Comparison of ENCODE assay signal across 8 cellular contexts in genomic region chrX:101051549-101052302, GRCh38. TPM values are rescaled to one million over a fixed set of nuclear protein-coding genes. Genes with fewer than 3 reads are reported as not detected.
DNase-seq lines count a peak whose midpoint lies in the region; ATAC-seq and TF ChIP-seq lines count a peak whose summit lies in the region.

Gene TRMT2B (minus strand): TSS chrX:101052111. CDS start chrX:101042289, 9,822 bp downstream.

- POLR2A ChIA-PET in PC-9 (lab: Charles Lee; ENCODE audit: unreplicated experiment), result no interaction called here

- intact Hi-C loops in PC-9 (cut with micrococcal nuclease; ENCODE audit: unreplicated experiment), result loop anchor here (2.0 kb wide), 1 partner anchor 47 kb away; the partner anchor contains the start of gene CENPI

- no peaks in the 10 kb centered on the region for H3K9me3 ChIP-seq in PC-9 (ENCODE audit: insufficient read depth, low read depth)

- H3K9me2 ChIP-seq in PC-9 (ENCODE audit: insufficient read depth), result no peaks in the 10 kb centered on the region

- ATAC-seq in GM21526 (IDR thresholded peaks at IDR 0.05; ENCODE audit: low FRiP score, unreplicated experiment), result peak; percentile 92
- ATAC-seq in esophagus mucosa, result peak; percentile 95

- peak; percentile 40 for DNase-seq in DMS153 (lab: John Stamatoyannopoulos, UW)
- peak; percentile 68 for DNase-seq in HuH-7 (ENCODE audit: low spot score)
- DNase-seq in PC-9, result peak; percentile 64 to 73
- DNase-seq in activated T-cell treated with anti-CD3 and anti-CD28 coated beads, Interleukin-2, amount 50 U/mL, for 1 hour, result peak; percentile 77
- DNase-seq in myocyte (ENCODE audit: low read depth), result peak; percentile 79
- DNase-seq in stimulated activated CD8-positive, alpha-beta memory T cell treated with anti-CD3 and anti-CD28 coated beads, Interleukin-7, amount 100 ng/mL, for 4 hours (ENCODE audit: low read depth in 2 of 2), result peak; percentile 71

- CTCF ChIA-PET in PC-9 (lab: Charles Lee), result no interaction called here

- peak within 1 kb of the TSS; percentile 50 for H3K27ac ChIP-seq in PC-9

- H3K36me3 ChIP-seq in PC-9 (ENCODE audit: low read depth), result no peaks in the 10 kb centered on the region

- H2AFZ ChIP-seq in PC-9, result peak within 1 kb of the TSS; percentile 88

- no TSS peak for BruUV-seq in PC-9 (replicated peaks; lab: Mats Ljungman, UMichigan)

- H3K4me2 ChIP-seq in PC-9, result peak within 1 kb of the TSS; percentile 88

- H3K4me1 ChIP-seq in PC-9 (replicated peaks; ENCODE audit: insufficient read depth), result peaks cover 6% of the 10 kb centered on the region

- H4K20me1 ChIP-seq in PC-9 (ENCODE audit: insufficient read depth), result no peaks in the 10 kb centered on the region

- H3K79me2 ChIP-seq in PC-9 (ENCODE audit: low read depth), result peaks cover 17% of the 10 kb centered on the region

- TF ChIP-seq CTCF in PC-9 (conservative IDR thresholded peaks at IDR 0.05), result no peak

- peak within 1 kb of the TSS; percentile 77 for H3K4me3 ChIP-seq in PC-9

- H3K27me3 ChIP-seq in PC-9 (ENCODE audit: insufficient read depth, low read depth), result no peaks in the 10 kb centered on the region

- peaks cover 7% of the 10 kb centered on the region; the same call in 1 of the 2 replicates for H3F3A ChIP-seq in PC-9 (ENCODE audit: insufficient read depth, low read depth)

RNA-seq across cellular contexts. Expression of gene TRMT2B, which starts in this region (rescaled TPM):
- total RNA-seq in PC-9 (2021) (31.6 and 38.1 TPM in 2 replicates), esophagus mucosa (13.3 TPM), myocyte (11.8 and 13.3 TPM in 2 replicates)
- 8.9 TPM for polyA plus RNA-seq in myocyte (2012)

Comparison
In these comparisons a context has a peak if more than half of its experiments do, and no peak if none do; other contexts are left out.
1. Peak in every context shown above with its lines: DNase-seq, ATAC-seq, H3K4me3 ChIP-seq and H3K27ac ChIP-seq.